Comparison of ENCODE assay signal across 17 cellular contexts in genomic region chr16:55041540-55042234, GRCh38.
DNase-seq lines count a peak whose midpoint lies in the region; ATAC-seq, FAIRE-seq and TF ChIP-seq lines count a peak whose summit lies in the region.
"Had no signal": no experiment of that assay in that cellular context is flagged by ENCODE, and none has a peak within 500 bp of the region (broad histone marks: within the 10 kb centered on the region; RNA-seq: fewer than 3 reads in every experiment).

No MANE protein-coding gene starts in this region.

- no peak overlapping the region for H3K4me3 ChIP-seq in bronchial epithelial cell (ENCODE audit: low read depth, low read length)
- H3K4me3 ChIP-seq: BLaER1, GM23248, HAP-1 had no signal

- no peak for TF ChIP-seq CTCF in bronchial epithelial cell (IDR thresholded peaks at IDR 0.05; ENCODE audit: insufficient read depth, low read length, severe bottlenecking)

- H3K27me3 ChIP-seq in bronchial epithelial cell (ENCODE audit: control insufficient read depth, insufficient read depth, low read length), result peaks cover 1% of the 10 kb centered on the region
- H3K27me3 ChIP-seq: BLaER1 had no signal

- H3K36me3 ChIP-seq in bronchial epithelial cell (ENCODE audit: control insufficient read depth, insufficient read depth, low read length), result no peaks in the 10 kb centered on the region
- H3K36me3 ChIP-seq: BLaER1, HAP-1 had no signal

- peak; percentile 5 for DNase-seq in activated CD8-positive, alpha-beta memory T cell treated with anti-CD3 and anti-CD28 coated beads for 24 hours
- DNase-seq in activated CD8-positive, alpha-beta memory T cell treated with anti-CD3 and anti-CD28 coated beads, Interleukin-2, amount 50 U/mL, for 4 hours, result no peak
- DNase-seq in bronchial epithelial cell (ENCODE audit: low read depth) (no peak), islet precursor cell (peak; percentile 30), NCI-H2196 (lab: John Stamatoyannopoulos, UW; ENCODE audit: unreplicated experiment) (no peak), NCI-H2227 treated with DMSO at 0.1 percent for 48 hours (lab: John Stamatoyannopoulos, UW) (no peak)
- DNase-seq: 8988T; CD4-positive, alpha-beta memory T cell; DMS153; DMS79; GDM1; GM23248 had no signal

- ATAC-seq in HG02840 (IDR thresholded peaks at IDR 0.05; ENCODE audit: low FRiP score, unreplicated experiment), result no peak

- peak; percentile 73 for FAIRE-seq in bronchial epithelial cell (lab: Jason Lieb, UNC)
- FAIRE-seq: GM12892, GM18507 had no signal

Comparison
In these comparisons a context has a peak if more than half of its experiments do, and no peak if none do; other contexts are left out.
1. DNase-seq: peak in activated CD8-positive, alpha-beta memory T cell treated with anti-CD3 and anti-CD28 coated beads for 24 hours (single experiment) and islet precursor cell (single experiment); none in activated CD8-positive, alpha-beta memory T cell treated with anti-CD3 and anti-CD28 coated beads, Interleukin-2, amount 50 U/mL, for 4 hours (single experiment), bronchial epithelial cell (single experiment), NCI-H2196 (single experiment) and NCI-H2227 treated with DMSO at 0.1 percent for 48 hours (single experiment).